ENCODE assay signal across 11 cellular contexts in genomic region chr9:90189306-90189705, GRCh38.
DNase-seq lines count a peak whose midpoint lies in the region; ATAC-seq lines count a peak whose summit lies in the region.
"Had no signal": no experiment of that assay in that cellular context is flagged by ENCODE, and none has a peak within 500 bp of the region (broad histone marks: within the 10 kb centered on the region; RNA-seq: fewer than 3 reads in every experiment).

No MANE protein-coding gene starts in this region.

- peak overlapping the region; percentile 16 to 81 (median 46) for H3K27ac Mint-ChIP-seq in IgD-negative memory B cell

- H3K27me3 Mint-ChIP-seq in IgD-negative memory B cell: no peaks in the 10 kb centered on the region

- peaks cover 0 to 6% (median 2%) of the 10 kb centered on the region in 3 donors for H3K9me3 Mint-ChIP-seq in IgD-negative memory B cell

- peaks cover 2% of the 10 kb centered on the region for H3K36me3 Mint-ChIP-seq in IgD-negative memory B cell

- ATAC-seq in GM18861 (IDR thresholded peaks at IDR 0.05; ENCODE audit: unreplicated experiment): peak; percentile 60
- ATAC-seq in HG02571 (IDR thresholded peaks at IDR 0.05; ENCODE audit: unreplicated experiment): peak; percentile 78
- ATAC-seq in HG03097 (IDR thresholded peaks at IDR 0.05; ENCODE audit: low FRiP score, unreplicated experiment): no peak
- ATAC-seq: esophagus mucosa, left ventricle myocardium superior had no signal

- H3K4me3 Mint-ChIP-seq in IgD-negative memory B cell: peak overlapping the region; percentile 39 to 91 (median 62)

- peak; percentile 66 for DNase-seq in medulla oblongata (ENCODE audit: extremely low spot score)
- DNase-seq in epidermal melanocyte (ENCODE audit: insufficient read length, low spot score): no peak
- DNase-seq in posterior vena cava (ENCODE audit: low spot score): no peak
- DNase-seq in RKO (ENCODE audit: low spot score): no peak
- DNase-seq: left ventricle myocardium superior; stimulated activated naive CD4-positive, alpha-beta T cell treated with Interleukin-2 at 50 U/mL for 16 hours had no signal

- intact Hi-C loops in posterior vena cava (cut with DNase I): no loop called here

- H3K4me1 Mint-ChIP-seq in IgD-negative memory B cell: peaks cover 39 to 59% (median 47%) of the 10 kb centered on the region in 3 donors
